Comparison of ENCODE assay signal across 20 cellular contexts in the genomic region with DNA sequence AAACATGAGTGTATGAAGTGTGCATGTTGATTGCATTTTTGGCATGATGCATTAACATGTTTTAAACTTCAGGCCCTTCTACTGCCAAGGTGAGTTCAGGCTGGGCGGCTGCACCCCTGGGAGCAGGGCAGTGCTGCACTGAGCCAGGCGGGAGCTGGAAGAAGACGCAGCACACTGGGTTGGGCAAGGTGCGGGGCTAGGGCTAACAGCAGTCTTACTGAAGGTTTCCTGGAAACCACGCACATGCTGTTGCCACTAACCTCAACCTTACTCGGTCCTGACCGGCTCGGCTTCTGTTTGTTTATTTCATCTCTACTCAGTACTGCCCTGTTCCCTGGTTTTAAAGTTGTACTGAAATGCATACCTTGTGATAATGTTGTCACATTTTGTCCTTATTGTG.
DNase-seq lines count a peak whose midpoint lies in the region; ATAC-seq, FAIRE-seq and TF ChIP-seq lines count a peak whose summit lies in the region.
"Had no signal": no experiment of that assay in that cellular context is flagged by ENCODE, and none has a peak within 500 bp of the region (broad histone marks: within the 10 kb centered on the region; RNA-seq: fewer than 3 reads in every experiment).

No MANE protein-coding gene starts in this region.

- H3K56ac ChIP-seq in H9 (ENCODE audit: insufficient read length, low read depth, low read length) = no peak overlapping the region
- H3K56ac ChIP-seq in H1 (replicated peaks; ENCODE audit: insufficient read length, low read depth, low read length) = no peak overlapping the region

- peaks cover 4 to 23% (median 6%) of the 10 kb centered on the region in 4 donors for H3K4me1 Mint-ChIP-seq in CD4-positive, CD25-positive, alpha-beta regulatory T cell
- H3K4me1 Mint-ChIP-seq in H9 = peaks cover 5 to 13% of the 10 kb centered on the region in 2 experiments
- peaks cover 45 to 61% of the 10 kb centered on the region in 2 donors for H3K4me1 Mint-ChIP-seq in natural killer cell

- TF ChIP-seq POLR2A in H1 (IDR thresholded peaks at IDR 0.05; ENCODE audit: control extremely low read depth in 1 of 2, low read depth in 2 of 2, low read length in 2 of 2) (no peak), stomach (IDR thresholded peaks at IDR 0.05) (no peak)

- no peak overlapping the region for H3K4me2 ChIP-seq in H9 (ENCODE audit: insufficient read depth, insufficient read length, low read length)
- H3K4me2 ChIP-seq in H1 (ENCODE audit: insufficient read depth in 1 of 2, low read depth in 2 of 2, low read length in 2 of 2) = no peak overlapping the region
- H3K4me2 ChIP-seq: PC-9 had no signal

- no peaks in the 10 kb centered on the region for H3K79me1 ChIP-seq in H9 (ENCODE audit: insufficient read depth, low read depth, low read length, poor library complexity, severe bottlenecking)
- H3K79me1 ChIP-seq in H1 (ENCODE audit: low read depth, low read length) = no peaks in the 10 kb centered on the region

- H3K27ac ChIP-seq in CD4-positive, CD25-positive, alpha-beta regulatory T cell (ENCODE audit: insufficient read depth, low read length, poor library complexity, severe bottlenecking) = no peak overlapping the region
- H3K27ac ChIP-seq in H9 (ENCODE audit: insufficient read length, low read depth, low read length) (no peak overlapping the region), H1 (ENCODE audit: low read depth, low read length) (no peak overlapping the region), stomach (no peak overlapping the region)
- H3K27ac ChIP-seq: PC-9, RWPE1, SJCRH30 had no signal

- H3K9me3 ChIP-seq in CD4-positive, CD25-positive, alpha-beta regulatory T cell (ENCODE audit: control insufficient read depth in 2 of 2, low read length in 2 of 2) = no peaks in the 10 kb centered on the region
- no peaks in the 10 kb centered on the region for H3K9me3 ChIP-seq in H9 (ENCODE audit: control insufficient read depth, low read depth, low read length)
- no peaks in the 10 kb centered on the region for H3K9me3 ChIP-seq in H1 (ENCODE audit: insufficient read depth in 2 of 2, low read depth in 1 of 2, low read length in 1 of 2)
- H3K9me3 ChIP-seq in stomach = peaks cover 0 to 3% (median 0%) of the 10 kb centered on the region in 4 donors

- H3T11ph ChIP-seq in H9 (ENCODE audit: low read length) = no peak overlapping the region

- H4K5ac ChIP-seq in H9 (ENCODE audit: insufficient read length, low read depth, low read length) (no peak overlapping the region), H1 (ENCODE audit: insufficient read length, low read depth, low read length) (no peak overlapping the region)

- no peaks in the 10 kb centered on the region for H3K4me1 ChIP-seq in CD4-positive, CD25-positive, alpha-beta regulatory T cell (ENCODE audit: control insufficient read depth, insufficient read depth, low read length, poor library complexity, severe bottlenecking)
- H3K4me1 ChIP-seq in H9 (ENCODE audit: insufficient read depth, low read length) (peaks cover 3% of the 10 kb centered on the region; the same call in 1 of the 2 replicates), H1 (replicated peaks in 1 of 4; ENCODE audit: control insufficient read depth in 3 of 4, insufficient read depth in 4 of 4, low read length in 3 of 4) (no peaks in the 10 kb centered on the region; a peak in 1 of 7 replicates), stomach (peaks cover 0 to 5% (median 2%) of the 10 kb centered on the region in 4 donors)

- no peaks in the 10 kb centered on the region for H3K27me3 ChIP-seq in CD4-positive, CD25-positive, alpha-beta regulatory T cell (ENCODE audit: control insufficient read depth, insufficient read depth, low read length)
- H3K27me3 ChIP-seq in H9 (ENCODE audit: insufficient read depth, low read length) (no peaks in the 10 kb centered on the region), H1 (replicated peaks in 1 of 4; ENCODE audit: control insufficient read depth in 3 of 4, extremely low read depth in 1 of 4, insufficient read depth in 3 of 4, low read length in 3 of 4) (no peaks in the 10 kb centered on the region), stomach (no peaks in the 10 kb centered on the region)
- H3K27me3 ChIP-seq: SJCRH30 had no signal

- no CpG with 5 or more reads among the region's 8 CpGs for WGBS in H9 (ENCODE audit: extremely low coverage, insufficient read length, low lambda C conversion rate)
- 86% methylated on average over 8 of the region's 8 CpGs; no CpG with 5 or more reads in 1 of the 2 experiments for WGBS in H1 (ENCODE audit: extremely low coverage in 1 of 2, insufficient coverage in 1 of 2, insufficient read length in 1 of 2, insufficient replicate concordance in 2 of 2, low coverage in 1 of 2, low lambda C conversion rate in 2 of 2, missing lambda C conversion rate in 1 of 2), 2 experiments
- 63 to 77% (median 68%) methylated on average over 8 of the region's 8 CpGs for WGBS in stomach, 5 donors

- H3K18ac ChIP-seq in H9 (ENCODE audit: insufficient read length, low read depth, low read length) = peak overlapping the region; percentile 50
- no peak overlapping the region for H3K18ac ChIP-seq in H1 (ENCODE audit: extremely low read depth, low read length)

- no peak for FAIRE-seq in H1 (lab: Jason Lieb, UNC)

- H3K27me3 Mint-ChIP-seq in CD4-positive, CD25-positive, alpha-beta regulatory T cell = no peaks in the 10 kb centered on the region
- no peaks in the 10 kb centered on the region for H3K27me3 Mint-ChIP-seq in H9 (ENCODE audit: low read depth)
- H3K27me3 Mint-ChIP-seq in natural killer cell (ENCODE audit: low read depth in 2 of 2) = no peaks in the 10 kb centered on the region

- POLR2A ChIA-PET in H1 (lab: Charles Lee; ENCODE audit: partially characterized antibody) = interaction anchor here (0.7 to 0.8 kb wide), 2 partner anchors 61 to 865 kb away, joined by 3 read pairs; a partner anchor contains a TSS

- peaks cover 38% of the 10 kb centered on the region for H3K36me3 ChIP-seq in CD4-positive, CD25-positive, alpha-beta regulatory T cell (ENCODE audit: control insufficient read depth, insufficient read depth, low read length)
- H3K36me3 ChIP-seq in H1 (ENCODE audit: control insufficient read depth in 2 of 4, insufficient read depth in 4 of 4, low read length in 3 of 4) = no peaks in the 10 kb centered on the region; a peak in 1 of 8 replicates
- H3K36me3 ChIP-seq in stomach = peaks cover 4 to 26% (median 20%) of the 10 kb centered on the region in 4 donors
- H3K36me3 ChIP-seq: SJCRH30 had no signal

- no peak overlapping the region; the same call in 1 of the 2 replicates for H3K14ac ChIP-seq in H9 (ENCODE audit: insufficient read depth, low read length)
- peak overlapping the region; percentile 42 for H3K14ac ChIP-seq in H1 (ENCODE audit: insufficient read length)

- H2BK5ac ChIP-seq in H9 (ENCODE audit: insufficient read length, low read length) = no peak overlapping the region
- no peak overlapping the region for H2BK5ac ChIP-seq in H1 (ENCODE audit: low read depth, low read length)

- peaks cover 0 to 3% (median 0%) of the 10 kb centered on the region in 7 donors for H3K9me3 Mint-ChIP-seq in CD4-positive, CD25-positive, alpha-beta regulatory T cell
- H3K9me3 Mint-ChIP-seq in H9 (no peaks in the 10 kb centered on the region), natural killer cell (no peaks in the 10 kb centered on the region)

- H3K23ac ChIP-seq in H9 (ENCODE audit: insufficient read length, low read depth, low read length) (no peak overlapping the region), H1 (ENCODE audit: insufficient read length) (no peak overlapping the region)

- H2BK20ac ChIP-seq in H9 (ENCODE audit: low read depth, low read length, poor library complexity, severe bottlenecking) (no peak overlapping the region), H1 (ENCODE audit: low read length) (no peak overlapping the region)

- H3K36me3 Mint-ChIP-seq in CD4-positive, CD25-positive, alpha-beta regulatory T cell = peaks cover 54% of the 10 kb centered on the region
- H3K36me3 Mint-ChIP-seq in H9 (ENCODE audit: insufficient read depth in 1 of 3, low read depth in 3 of 3) (peaks cover 2 to 35% (median 22%) of the 10 kb centered on the region in 3 experiments; a peak in 5 of 7 replicates), natural killer cell (peaks cover 6% of the 10 kb centered on the region)

- H4K91ac ChIP-seq in H9 (ENCODE audit: insufficient read length, low read depth, low read length) (no peak overlapping the region), H1 (replicated peaks; ENCODE audit: insufficient read length, low read length) (no peak overlapping the region)

- H3K23me2 ChIP-seq in H9 (ENCODE audit: insufficient read length, low read depth, low read length, poor library complexity, severe bottlenecking) (no peaks in the 10 kb centered on the region), H1 (ENCODE audit: low read depth, low read length) (no peaks in the 10 kb centered on the region)

- CTCF ChIA-PET in H1 (lab: Charles Lee; ENCODE audit: partially characterized antibody) = no interaction called here

- H4K20me1 ChIP-seq in H9 (ENCODE audit: control insufficient read depth, insufficient read depth, insufficient read length) (no peaks in the 10 kb centered on the region), H1 (replicated peaks in 1 of 2; ENCODE audit: control insufficient read depth in 1 of 2, insufficient read depth in 2 of 2, low read length in 2 of 2) (peaks cover 0 to 5% of the 10 kb centered on the region in 2 experiments)

- no peak overlapping the region for H2BK120ac ChIP-seq in H9 (ENCODE audit: low read depth, low read length, poor library complexity, severe bottlenecking)
- H2BK120ac ChIP-seq in H1 (replicated peaks; ENCODE audit: low read depth, low read length) = no peak overlapping the region

- H2BK15ac ChIP-seq in H9 (ENCODE audit: low read depth, low read length) (peak overlapping the region; percentile 29; the same call in 1 of the 2 replicates), H1 (ENCODE audit: low read length) (no peak overlapping the region)

- H2BK12ac ChIP-seq in H9 (ENCODE audit: insufficient read length, low read depth, low read length) = no peak overlapping the region
- H2BK12ac ChIP-seq in H1 (ENCODE audit: low read depth, low read length) = no peak overlapping the region

- H3K4me3 Mint-ChIP-seq in CD4-positive, CD25-positive, alpha-beta regulatory T cell = no peak overlapping the region
- H3K4me3 Mint-ChIP-seq in H9 (no peak overlapping the region), natural killer cell (no peak overlapping the region)

- H2AFZ ChIP-seq in H9 (ENCODE audit: low read length) (no peak overlapping the region), H1 (ENCODE audit: low read length) (no peak overlapping the region)
- H2AFZ ChIP-seq: PC-9 had no signal

- H2AK5ac ChIP-seq in H9 (ENCODE audit: insufficient read length, low read length) (no peak overlapping the region), H1 (ENCODE audit: low read depth, low read length) (no peak overlapping the region)

- H3K79me2 ChIP-seq in H9 (ENCODE audit: insufficient read depth, low read length) (no peaks in the 10 kb centered on the region), H1 (ENCODE audit: control insufficient read depth in 1 of 2, insufficient read depth in 2 of 2, low read length in 2 of 2) (peaks cover 0 to 19% of the 10 kb centered on the region in 2 experiments; a peak in 2 of 4 replicates)

- TF ChIP-seq EP300 in H1 (IDR thresholded peaks at IDR 0.05; ENCODE audit: borderline replicate concordance in 1 of 2, low read depth in 2 of 2, low read length in 2 of 2) = no peak
- no peak for TF ChIP-seq EP300 in stomach (IDR thresholded peaks at IDR 0.05)

- H3K4me3 ChIP-seq in CD4-positive, CD25-positive, alpha-beta regulatory T cell (ENCODE audit: low read depth, low read length) = no peak overlapping the region
- H3K4me3 ChIP-seq in H1 (ENCODE audit: extremely low read depth in 1 of 4, insufficient read depth in 2 of 4, low read depth in 3 of 4, low read length in 4 of 4) = no peak overlapping the region
- no peak overlapping the region for H3K4me3 ChIP-seq in stomach
- H3K4me3 ChIP-seq: PC-9, SJCRH30 had no signal

- no peak overlapping the region for H3K9ac ChIP-seq in H9 (ENCODE audit: extremely low read depth, insufficient read length, low read length)
- no peak overlapping the region for H3K9ac ChIP-seq in H1 (replicated peaks in 1 of 4; ENCODE audit: extremely low read depth in 1 of 4, low read depth in 3 of 4, low read length in 3 of 4)

- peak overlapping the region in 2 of 3 donors; percentile 16 to 32 for H3K27ac Mint-ChIP-seq in CD4-positive, CD25-positive, alpha-beta regulatory T cell
- H3K27ac Mint-ChIP-seq in H9 (peak overlapping the region in 2 of 3 experiments; percentile 51 to 84; a peak in 4 of 7 replicates), natural killer cell (peak overlapping the region; percentile 31 to 32)

- no peak for DNase-seq in CD4-positive, CD25-positive, alpha-beta regulatory T cell
- no peak for DNase-seq in H9
- DNase-seq in H1 (ENCODE audit: low read depth in 1 of 2, low spot score in 2 of 2) = no peak
- DNase-seq in natural killer cell = no peak
- DNase-seq in stomach = no peak
- DNase-seq: ACHN, COR-L47, DMS 273 treated with DMSO at 0.1 percent for 48 hours, DND-41, H7, NCI-H1092 treated with DMSO at 0.1 percent for 48 hours, NCI-H146, NCI-H2029 treated with DMSO at 0.1 percent for 48 hours, NCI-H2171, NCI-H526, PC-9 had no signal

- TF ChIP-seq CTCF in H9 (conservative IDR thresholded peaks at IDR 0.05) (no peak), H1 (IDR thresholded peaks at IDR 0.05; ENCODE audit: control extremely low read depth in 1 of 3, insufficient read depth in 1 of 3, low read depth in 1 of 3, low read length in 3 of 3) (no peak), natural killer cell (IDR thresholded peaks at IDR 0.05) (no peak), stomach (IDR thresholded peaks at IDR 0.05) (no peak)

- ATAC-seq in CD4-positive, CD25-positive, alpha-beta regulatory T cell (ENCODE audit: low read depth in 2 of 2) = no peak
- ATAC-seq in natural killer cell (peak in 1 of 3 donors; percentile 44), GM19035 (IDR thresholded peaks at IDR 0.05; ENCODE audit: unreplicated experiment) (no peak), HG03521 (IDR thresholded peaks at IDR 0.05; ENCODE audit: unreplicated experiment) (no peak)

- intact Hi-C loops in natural killer cell (cut with micrococcal nuclease) = no loop called here
- intact Hi-C loops in stomach (cut with DNase I; ENCODE audit: low total_unique reads) = no loop called here

- no peak overlapping the region for H4K8ac ChIP-seq in H9 (replicated peaks; ENCODE audit: insufficient read length, low read depth, low read length)
- peak overlapping the region; percentile 36; the same call in 1 of the 2 replicates for H4K8ac ChIP-seq in H1 (ENCODE audit: extremely low read depth, insufficient read depth, low read length)

- H3K4ac ChIP-seq in H9 (ENCODE audit: low read depth, low read length) (no peak overlapping the region), H1 (replicated peaks; ENCODE audit: insufficient read length, low read depth, low read length) (no peak overlapping the region)

- TF ChIP-seq RAD21 in H1 (IDR thresholded peaks at IDR 0.05 in 1 of 2, conservative IDR thresholded peaks at IDR 0.05 in 1 of 2; ENCODE audit: low read depth in 2 of 2, low read length in 2 of 2) = no peak
